In the genomic region with DNA sequence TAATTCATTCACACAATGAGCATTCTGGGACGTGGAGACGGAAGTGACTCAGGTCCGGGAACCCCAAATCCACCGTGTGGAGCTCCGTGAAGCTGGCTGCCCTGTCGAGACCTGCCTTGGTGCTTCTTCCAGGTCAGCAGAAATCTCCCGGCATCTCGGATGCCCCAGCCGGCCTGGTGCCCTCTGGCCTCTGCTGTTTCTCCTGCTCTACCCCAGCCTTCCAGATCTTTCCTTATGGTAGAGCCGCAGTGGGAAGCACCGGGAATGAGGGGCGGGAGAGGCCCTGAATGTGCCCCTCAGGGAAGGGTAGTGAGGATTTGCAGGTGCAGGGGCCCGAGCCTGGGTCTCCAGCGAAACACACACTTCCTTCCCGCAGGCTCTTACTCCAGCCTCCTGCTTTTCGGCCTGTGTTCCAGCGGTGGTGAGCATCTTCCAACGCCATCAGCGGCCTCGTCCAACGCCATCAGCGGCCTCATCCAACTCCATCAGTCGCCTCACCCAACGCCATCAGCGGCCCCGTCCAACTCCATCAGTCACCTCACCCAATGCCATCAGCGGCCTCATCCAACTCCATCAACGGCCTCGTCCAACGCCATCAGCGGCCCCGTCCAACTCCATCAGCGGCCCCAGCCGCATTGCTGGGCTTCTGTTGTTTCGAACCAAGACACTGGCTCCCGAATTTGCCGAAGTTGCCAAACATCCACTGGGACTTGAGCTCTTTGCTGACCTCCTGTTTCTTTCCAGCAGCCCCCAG, we compare ENCODE assay signal across 35 cellular contexts. TPM values are rescaled to one million over a fixed set of nuclear protein-coding genes. Genes with fewer than 3 reads are reported as not detected.
"Had no signal": no experiment of that assay in that cellular context is flagged by ENCODE, and none has a peak within 500 bp of the region (broad histone marks: within the 10 kb centered on the region; RNA-seq: fewer than 3 reads in every experiment).

No MANE protein-coding gene starts in this region.

- DNase-seq: activated CD4-positive, alpha-beta memory T cell treated with anti-CD3 and anti-CD28 coated beads, Interleukin-2, amount 10 ng/mL, durations not matched to agents 7 days and 5 days; activated CD4-positive, alpha-beta T cell treated with anti-CD3 and anti-CD28 coated beads for 1 hour; activated CD4-positive, alpha-beta T cell treated with anti-CD3 and anti-CD28 coated beads for 48 hours; activated CD4-positive, CD25-positive, alpha-beta regulatory T cell; activated CD8-positive, alpha-beta memory T cell treated with anti-CD3 and anti-CD28 coated beads for 24 hours; activated CD8-positive, alpha-beta memory T cell treated with anti-CD3 and anti-CD28 coated beads, Interleukin-2, amount 10 ng/mL, durations not matched to agents 7 days and 5 days; activated CD8-positive, alpha-beta memory T cell treated with anti-CD3 and anti-CD28 coated beads, Interleukin-2, amount 50 U/mL, for 48 hours; activated effector memory CD4-positive, alpha-beta T cell treated with anti-CD3 and anti-CD28 coated beads, Interleukin-2, amount 50 U/mL, for 16 hours; activated naive CD4-positive, alpha-beta T cell; activated T-cell treated with anti-CD3 and anti-CD28 coated beads, Interleukin-2, amount 50 U/mL, for 48 hours; adrenal gland; body of pancreas; Kasumi-1; KG1; MG63; NCI-H1048; NCI-H1105 treated with DMSO at 0.1 percent for 48 hours; NCI-H1436; NCI-H1694; NCI-H2029; NCI-H2107; NCI-H2171; NCI-H510A; NCI-H526; NCI-H748 treated with DMSO at 0.1 percent for 48 hours; OCI-M1; SHP77; SJCRH30; T1000; WERI-Rb-1 had no signal

- H3K4me1 ChIP-seq: adrenal gland, body of pancreas, breast epithelium had no signal

- H3K27me3 Mint-ChIP-seq: activated CD4-positive, alpha-beta memory T cell treated with anti-CD3 and anti-CD28 coated beads, Interleukin-2, amount 10 ng/mL, durations not matched to agents 7 days and 5 days; activated CD8-positive, alpha-beta memory T cell treated with anti-CD3 and anti-CD28 coated beads, Interleukin-2, amount 10 ng/mL, durations not matched to agents 7 days and 5 days; activated naive CD4-positive, alpha-beta T cell treated with anti-CD3 and anti-CD28 coated beads, Interleukin-2, amount 50 U/mL, for 24 hours; IgD-negative memory B cell had no signal

- H3K36me3 ChIP-seq: adrenal gland, breast epithelium, MG63, SJCRH30, WERI-Rb-1 had no signal

- H3K27ac Mint-ChIP-seq: activated CD4-positive, alpha-beta memory T cell treated with anti-CD3 and anti-CD28 coated beads, Interleukin-2, amount 10 ng/mL, durations not matched to agents 7 days and 5 days; activated CD8-positive, alpha-beta memory T cell treated with anti-CD3 and anti-CD28 coated beads, Interleukin-2, amount 10 ng/mL, durations not matched to agents 7 days and 5 days; IgD-negative memory B cell had no signal

- H3K4me1 Mint-ChIP-seq: activated CD4-positive, alpha-beta memory T cell treated with anti-CD3 and anti-CD28 coated beads, Interleukin-2, amount 10 ng/mL, durations not matched to agents 7 days and 5 days; activated CD8-positive, alpha-beta memory T cell treated with anti-CD3 and anti-CD28 coated beads, Interleukin-2, amount 10 ng/mL, durations not matched to agents 7 days and 5 days had no signal

- H3K27ac ChIP-seq: adrenal gland, body of pancreas, breast epithelium, SJCRH30, SK-N-MC, WERI-Rb-1 had no signal

- H3K4me3 Mint-ChIP-seq: activated CD4-positive, alpha-beta memory T cell treated with anti-CD3 and anti-CD28 coated beads, Interleukin-2, amount 10 ng/mL, durations not matched to agents 7 days and 5 days; activated CD8-positive, alpha-beta memory T cell treated with anti-CD3 and anti-CD28 coated beads, Interleukin-2, amount 10 ng/mL, durations not matched to agents 7 days and 5 days; activated naive CD4-positive, alpha-beta T cell treated with anti-CD3 and anti-CD28 coated beads, Interleukin-2, amount 50 U/mL, for 24 hours; IgD-negative memory B cell had no signal

- H3K27me3 ChIP-seq: adrenal gland, body of pancreas, breast epithelium, MG63, SJCRH30 had no signal

- H3K4me3 ChIP-seq: adrenal gland, body of pancreas, breast epithelium, MG63, SJCRH30, SK-N-MC had no signal

- H3K9me3 Mint-ChIP-seq: activated CD4-positive, alpha-beta memory T cell treated with anti-CD3 and anti-CD28 coated beads, Interleukin-2, amount 10 ng/mL, durations not matched to agents 7 days and 5 days; activated naive CD4-positive, alpha-beta T cell treated with anti-CD3 and anti-CD28 coated beads, Interleukin-2, amount 50 U/mL, for 24 hours; IgD-negative memory B cell had no signal

- ATAC-seq: activated CD8-positive, alpha-beta memory T cell treated with anti-CD3 and anti-CD28 coated beads, Interleukin-2, amount 10 ng/mL, durations not matched to agents 7 days and 5 days; body of pancreas had no signal

- FAIRE-seq: astrocyte had no signal

- H3K9me3 ChIP-seq: adrenal gland, body of pancreas, breast epithelium, MG63, SJCRH30 had no signal

RNA-seq across cellular contexts. Expression of a gene that starts 57.1 kb away (rescaled TPM):
- polyA plus RNA-seq: IgD-negative memory B cell had no signal
